8 cellular contexts compared by ENCODE assay signal in the genomic region with DNA sequence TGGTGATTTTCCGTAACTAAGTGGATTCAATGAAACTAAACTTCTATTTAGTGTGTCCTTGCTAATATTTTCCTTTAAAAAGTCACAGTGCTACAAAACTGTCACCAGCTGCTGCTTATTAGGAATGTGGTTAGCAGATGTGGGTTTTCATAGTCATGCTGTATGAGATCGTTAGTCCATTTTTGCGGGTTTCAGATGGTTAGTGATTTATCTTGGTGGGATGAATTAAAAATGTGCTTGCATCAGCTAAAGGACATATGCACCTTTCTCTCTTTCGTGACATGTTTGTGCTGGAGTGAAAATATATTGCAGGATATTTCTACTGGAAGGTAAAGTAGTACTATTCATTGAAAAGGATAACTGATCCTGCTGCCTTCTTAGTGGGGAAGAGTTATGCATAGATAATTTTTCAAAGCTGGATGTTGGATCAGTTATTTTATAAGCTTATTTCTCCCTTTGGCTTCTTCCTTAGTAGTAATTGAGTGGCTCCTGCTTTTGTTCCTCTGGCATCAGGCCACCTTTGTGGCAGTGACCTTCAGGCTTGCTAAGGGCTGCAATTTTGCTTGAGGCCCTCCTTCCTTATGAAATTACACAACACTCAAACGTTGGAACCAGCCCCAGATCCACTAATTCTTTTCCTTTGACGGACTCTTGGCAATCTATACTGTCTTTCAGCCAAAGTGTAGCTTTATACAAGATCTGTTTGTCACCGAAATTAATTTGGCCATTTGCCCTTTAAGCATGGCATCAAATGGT. TPM values are rescaled to one million over a fixed set of nuclear protein-coding genes. Genes with fewer than 3 reads are reported as not detected.
A peak's percentile ranks its signal among the peaks of the same experiment; 100 is the strongest.
DNase-seq lines count a peak whose midpoint lies in the region; ATAC-seq and TF ChIP-seq lines count a peak whose summit lies in the region.

No MANE protein-coding gene starts in this region.

- H3K9me3 Mint-ChIP-seq in activated T-cell treated with anti-CD3 and anti-CD28 coated beads, Interleukin-2, amount 50 U/mL, for 4 hours: no peaks in the 10 kb centered on the region

- peaks cover 6% of the 10 kb centered on the region for H3K4me1 Mint-ChIP-seq in activated T-cell treated with anti-CD3 and anti-CD28 coated beads, Interleukin-2, amount 50 U/mL, for 4 hours (ENCODE audit: low read depth)

- peaks cover 0 to 24% (median 3%) of the 10 kb centered on the region in 4 donors for H3K4me1 ChIP-seq in Peyer's patch

- H3K4me3 ChIP-seq in Peyer's patch (no peak overlapping the region), fibroblast of villous mesenchyme (ENCODE audit: low read depth, low read length) (no peak overlapping the region), retinal pigment epithelial cell (ENCODE audit: low read length) (no peak overlapping the region)

- TF ChIP-seq POLR2A in Peyer's patch (IDR thresholded peaks at IDR 0.05): no peak

- H3K36me3 Mint-ChIP-seq in activated T-cell treated with anti-CD3 and anti-CD28 coated beads, Interleukin-2, amount 50 U/mL, for 4 hours (ENCODE audit: insufficient read depth): no peaks in the 10 kb centered on the region

- no peaks in the 10 kb centered on the region for H3K27me3 ChIP-seq in Peyer's patch

- in situ Hi-C loops in G401 (cut with HindIII; ENCODE audit: low sequenced_read_pairs): no loop called here

- no peaks in the 10 kb centered on the region for H3K36me3 ChIP-seq in Peyer's patch

- peak overlapping the region in 3 of 4 donors; percentile 10 to 67 (median 64) for H3K27ac ChIP-seq in Peyer's patch

- H3K9me3 ChIP-seq in Peyer's patch: no peaks in the 10 kb centered on the region

- H3K4me3 Mint-ChIP-seq in activated T-cell treated with anti-CD3 and anti-CD28 coated beads, Interleukin-2, amount 50 U/mL, for 4 hours: no peak overlapping the region

- no peak for ATAC-seq in HG02884 (IDR thresholded peaks at IDR 0.05; ENCODE audit: unreplicated experiment)
- no peak for ATAC-seq in activated T-cell treated with anti-CD3 and anti-CD28 coated beads, Interleukin-2, amount 50 U/mL, for 4 hours

- TF ChIP-seq CTCF in Peyer's patch (IDR thresholded peaks at IDR 0.05): no peak
- no peak for TF ChIP-seq CTCF in fibroblast of villous mesenchyme (IDR thresholded peaks at IDR 0.05; ENCODE audit: insufficient read depth, low read depth, low read length)
- TF ChIP-seq CTCF in retinal pigment epithelial cell (conservative IDR thresholded peaks at IDR 0.05; ENCODE audit: low read depth, low read length): no peak

- H3K27me3 Mint-ChIP-seq in activated T-cell treated with anti-CD3 and anti-CD28 coated beads, Interleukin-2, amount 50 U/mL, for 4 hours (ENCODE audit: low read depth): no peaks in the 10 kb centered on the region

- DNase-seq in G401 (ENCODE audit: low spot score) (peak; percentile 29), Peyer's patch (peak in 1 of 3 donors; percentile 76), fibroblast of villous mesenchyme (ENCODE audit: low read depth) (peak; percentile 86), retinal pigment epithelial cell (ENCODE audit: low read depth) (peak; percentile 62), ecto neural progenitor cell (ENCODE audit: low spot score) (no peak)
- DNase-seq in central memory CD4-positive, alpha-beta T cell: no peak
- no peak for DNase-seq in activated T-cell treated with anti-CD3 and anti-CD28 coated beads, Interleukin-2, amount 50 U/mL, for 4 hours

RNA-seq across cellular contexts. Expression of gene SNTB2, which starts 7.5 kb away (rescaled TPM):
- total RNA-seq in G401 (2014; rRNA removed; shearing (Covaris generic)): 13.9 and 36.0 TPM in 2 replicates
- total RNA-seq in Peyer's patch (100 to 1,000 TPM in 1 of 4 donors, 10 to 100 TPM in 3; 14.5 to 140 (median 28.7) TPM), fibroblast of villous mesenchyme (40.9 and 73.4 TPM in 2 replicates)
- 10 to 100 TPM; 11.7 to 15.5 (median 13.1) TPM for total RNA-seq in activated T-cell treated with anti-CD3 and anti-CD28 coated beads, Interleukin-2, amount 50 U/mL, for 4 hours

RNA-seq across cellular contexts. Expression of gene UTP4, which starts 47.0 kb away (rescaled TPM):
- 66.4 and 89.9 TPM in 2 replicates for total RNA-seq in G401 (2014; rRNA removed; shearing (Covaris generic))
- 10 to 100 TPM in 3 of 4 donors, 1 to 10 TPM in 1; 8.9 to 19.4 (median 13.1) TPM for total RNA-seq in Peyer's patch
- total RNA-seq in fibroblast of villous mesenchyme: 15.1 and 22.5 TPM in 2 replicates
- total RNA-seq in activated T-cell treated with anti-CD3 and anti-CD28 coated beads, Interleukin-2, amount 50 U/mL, for 4 hours: 100 to 1,000 TPM; 186 to 204 (median 197) TPM

RNA-seq across cellular contexts. Expression of gene CHTF8, which starts 47.0 kb away (rescaled TPM):
- 196 and 268 TPM in 2 replicates for total RNA-seq in G401 (2014; rRNA removed; shearing (Covaris generic))
- total RNA-seq in Peyer's patch (10 to 100 TPM; 53.9 to 68.7 (median 60.2) TPM), fibroblast of villous mesenchyme (40.6 and 65.2 TPM in 2 replicates)
- total RNA-seq in activated T-cell treated with anti-CD3 and anti-CD28 coated beads, Interleukin-2, amount 50 U/mL, for 4 hours: 100 to 1,000 TPM; 102 to 126 (median 106) TPM

Comparison
In these comparisons a context has a peak if more than half of its experiments do, and no peak if none do; other contexts are left out.
1. DNase-seq: peak in G401 (single experiment), fibroblast of villous mesenchyme (single experiment) and retinal pigment epithelial cell (single experiment); none in ecto neural progenitor cell (single experiment), central memory CD4-positive, alpha-beta T cell (single experiment) and activated T-cell treated with anti-CD3 and anti-CD28 coated beads, Interleukin-2, amount 50 U/mL, for 4 hours (single experiment).